1 cellular context compared by ENCODE assay signal in the genomic region with DNA sequence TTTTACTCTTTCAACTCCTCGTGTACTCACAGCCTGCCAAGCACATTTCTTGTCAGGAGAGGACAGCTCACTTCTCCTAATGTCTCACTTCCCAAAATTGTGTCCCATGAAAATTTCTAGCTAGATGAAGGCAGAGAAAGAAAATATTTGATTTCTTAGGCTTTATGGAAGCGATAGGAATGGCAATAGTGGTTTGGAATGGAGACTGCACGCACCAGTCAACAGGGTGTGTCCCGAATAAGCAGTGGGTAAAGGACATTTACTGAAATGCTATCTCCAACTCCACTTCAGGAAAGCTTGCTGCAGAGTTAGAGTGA.
A peak's percentile ranks its signal among the peaks of the same experiment; 100 is the strongest.
TF ChIP-seq lines count a peak whose summit lies in the region.

No MANE protein-coding gene starts in this region.

TF ChIP-seq in HepG2, 621 proteins besides CTCF, POLR2A, EP300 and RAD21 (continued from another document):
- TF ChIP-seq, protein P1, sequence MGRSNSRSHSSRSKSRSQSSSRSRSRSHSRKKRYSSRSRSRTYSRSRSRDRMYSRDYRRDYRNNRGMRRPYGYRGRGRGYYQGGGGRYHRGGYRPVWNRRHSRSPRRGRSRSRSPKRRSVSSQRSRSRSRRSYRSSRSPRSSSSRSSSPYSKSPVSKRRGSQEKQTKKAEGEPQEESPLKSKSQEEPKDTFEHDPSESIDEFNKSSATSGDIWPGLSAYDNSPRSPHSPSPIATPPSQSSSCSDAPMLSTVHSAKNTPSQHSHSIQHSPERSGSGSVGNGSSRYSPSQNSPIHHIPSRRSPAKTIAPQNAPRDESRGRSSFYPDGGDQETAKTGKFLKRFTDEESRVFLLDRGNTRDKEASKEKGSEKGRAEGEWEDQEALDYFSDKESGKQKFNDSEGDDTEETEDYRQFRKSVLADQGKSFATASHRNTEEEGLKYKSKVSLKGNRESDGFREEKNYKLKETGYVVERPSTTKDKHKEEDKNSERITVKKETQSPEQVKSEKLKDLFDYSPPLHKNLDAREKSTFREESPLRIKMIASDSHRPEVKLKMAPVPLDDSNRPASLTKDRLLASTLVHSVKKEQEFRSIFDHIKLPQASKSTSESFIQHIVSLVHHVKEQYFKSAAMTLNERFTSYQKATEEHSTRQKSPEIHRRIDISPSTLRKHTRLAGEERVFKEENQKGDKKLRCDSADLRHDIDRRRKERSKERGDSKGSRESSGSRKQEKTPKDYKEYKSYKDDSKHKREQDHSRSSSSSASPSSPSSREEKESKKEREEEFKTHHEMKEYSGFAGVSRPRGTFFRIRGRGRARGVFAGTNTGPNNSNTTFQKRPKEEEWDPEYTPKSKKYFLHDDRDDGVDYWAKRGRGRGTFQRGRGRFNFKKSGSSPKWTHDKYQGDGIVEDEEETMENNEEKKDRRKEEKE (IDR thresholded peaks at IDR 0.05) = no peak
- no peak for TF ChIP-seq PLRG1 (conservative IDR thresholded peaks at IDR 0.05)
- TF ChIP-seq ZSCAN22 (CRISPR knock-in tag; IDR thresholded peaks at IDR 0.05) = no peak
- TF ChIP-seq MEF2D (CRISPR knock-in tag; IDR thresholded peaks at IDR 0.05) = 0 out of 2 replicates have a peak, but pooled peaks have one; percentile 35
- TF ChIP-seq POLR2AphosphoS5 (IDR thresholded peaks at IDR 0.05; ENCODE audit: low read depth, low read length) = peak; percentile 64; the same call in 1 of the 2 replicates
- TF ChIP-seq, protein P2, sequence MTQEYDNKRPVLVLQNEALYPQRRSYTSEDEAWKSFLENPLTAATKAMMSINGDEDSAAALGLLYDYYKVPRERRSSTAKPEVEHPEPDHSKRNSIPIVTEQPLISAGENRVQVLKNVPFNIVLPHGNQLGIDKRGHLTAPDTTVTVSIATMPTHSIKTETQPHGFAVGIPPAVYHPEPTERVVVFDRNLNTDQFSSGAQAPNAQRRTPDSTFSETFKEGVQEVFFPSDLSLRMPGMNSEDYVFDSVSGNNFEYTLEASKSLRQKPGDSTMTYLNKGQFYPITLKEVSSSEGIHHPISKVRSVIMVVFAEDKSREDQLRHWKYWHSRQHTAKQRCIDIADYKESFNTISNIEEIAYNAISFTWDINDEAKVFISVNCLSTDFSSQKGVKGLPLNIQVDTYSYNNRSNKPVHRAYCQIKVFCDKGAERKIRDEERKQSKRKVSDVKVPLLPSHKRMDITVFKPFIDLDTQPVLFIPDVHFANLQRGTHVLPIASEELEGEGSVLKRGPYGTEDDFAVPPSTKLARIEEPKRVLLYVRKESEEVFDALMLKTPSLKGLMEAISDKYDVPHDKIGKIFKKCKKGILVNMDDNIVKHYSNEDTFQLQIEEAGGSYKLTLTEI (CRISPR knock-in tag; conservative IDR thresholded peaks at IDR 0.05) = no peak
- TF ChIP-seq FOSL1 (CRISPR knock-in tag; IDR thresholded peaks at IDR 0.05; ENCODE audit: borderline replicate concordance) = no peak
- TF ChIP-seq, protein P3, sequence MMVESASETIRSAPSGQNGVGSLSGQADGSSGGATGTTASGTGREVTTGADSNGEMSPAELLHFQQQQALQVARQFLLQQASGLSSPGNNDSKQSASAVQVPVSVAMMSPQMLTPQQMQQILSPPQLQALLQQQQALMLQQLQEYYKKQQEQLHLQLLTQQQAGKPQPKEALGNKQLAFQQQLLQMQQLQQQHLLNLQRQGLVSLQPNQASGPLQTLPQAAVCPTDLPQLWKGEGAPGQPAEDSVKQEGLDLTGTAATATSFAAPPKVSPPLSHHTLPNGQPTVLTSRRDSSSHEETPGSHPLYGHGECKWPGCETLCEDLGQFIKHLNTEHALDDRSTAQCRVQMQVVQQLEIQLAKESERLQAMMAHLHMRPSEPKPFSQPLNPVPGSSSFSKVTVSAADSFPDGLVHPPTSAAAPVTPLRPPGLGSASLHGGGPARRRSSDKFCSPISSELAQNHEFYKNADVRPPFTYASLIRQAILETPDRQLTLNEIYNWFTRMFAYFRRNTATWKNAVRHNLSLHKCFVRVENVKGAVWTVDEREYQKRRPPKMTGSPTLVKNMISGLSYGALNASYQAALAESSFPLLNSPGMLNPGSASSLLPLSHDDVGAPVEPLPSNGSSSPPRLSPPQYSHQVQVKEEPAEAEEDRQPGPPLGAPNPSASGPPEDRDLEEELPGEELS (CRISPR knock-in tag; IDR thresholded peaks at IDR 0.05) = no peak
- no peak for TF ChIP-seq RARG (CRISPR knock-in tag; IDR thresholded peaks at IDR 0.05; ENCODE audit: low read depth)
- TF ChIP-seq ZNF101 (CRISPR knock-in tag; IDR thresholded peaks at IDR 0.05; ENCODE audit: borderline replicate concordance, low read depth) = no peak
- TF ChIP-seq WIZ (CRISPR knock-in tag; IDR thresholded peaks at IDR 0.05) = no peak
- no peak for TF ChIP-seq ZNF776 (CRISPR knock-in tag; IDR thresholded peaks at IDR 0.05)
- no peak for TF ChIP-seq SSRP1 (CRISPR knock-in tag; IDR thresholded peaks at IDR 0.05)
- TF ChIP-seq HDAC1 (CRISPR knock-in tag; IDR thresholded peaks at IDR 0.05) = no peak
- TF ChIP-seq PITX1 (CRISPR knock-in tag; IDR thresholded peaks at IDR 0.05) = no peak
- TF ChIP-seq KLF9 (CRISPR knock-in tag; IDR thresholded peaks at IDR 0.05; ENCODE audit: low read depth) = no peak
- TF ChIP-seq PRMT3 (CRISPR knock-in tag; IDR thresholded peaks at IDR 0.05; ENCODE audit: borderline replicate concordance, low read depth) = no peak
- no peak for TF ChIP-seq ZNF558 (CRISPR knock-in tag; IDR thresholded peaks at IDR 0.05; ENCODE audit: borderline replicate concordance)
- no peak for TF ChIP-seq ZNF619 (CRISPR knock-in tag; IDR thresholded peaks at IDR 0.05)
- TF ChIP-seq ZNF501 (CRISPR knock-in tag; IDR thresholded peaks at IDR 0.05) = peak; percentile 49
- TF ChIP-seq THYN1 (CRISPR knock-in tag; IDR thresholded peaks at IDR 0.05; ENCODE audit: borderline replicate concordance, low read depth) = no peak
- TF ChIP-seq MTA3 (CRISPR knock-in tag; IDR thresholded peaks at IDR 0.05) = no peak
- no peak for TF ChIP-seq FOXM1 (CRISPR knock-in tag; IDR thresholded peaks at IDR 0.05)
- no peak for TF ChIP-seq LCORL (IDR thresholded peaks at IDR 0.05)
- 0 out of 2 replicates have a peak, but pooled peaks have one; percentile 50 for TF ChIP-seq LCORL (CRISPR knock-in tag; IDR thresholded peaks at IDR 0.05)
- no peak for TF ChIP-seq SMYD3 (CRISPR knock-in tag; IDR thresholded peaks at IDR 0.05)
- TF ChIP-seq ZNF83 (CRISPR knock-in tag; IDR thresholded peaks at IDR 0.05; ENCODE audit: borderline replicate concordance) = no peak
- TF ChIP-seq, protein P4, sequence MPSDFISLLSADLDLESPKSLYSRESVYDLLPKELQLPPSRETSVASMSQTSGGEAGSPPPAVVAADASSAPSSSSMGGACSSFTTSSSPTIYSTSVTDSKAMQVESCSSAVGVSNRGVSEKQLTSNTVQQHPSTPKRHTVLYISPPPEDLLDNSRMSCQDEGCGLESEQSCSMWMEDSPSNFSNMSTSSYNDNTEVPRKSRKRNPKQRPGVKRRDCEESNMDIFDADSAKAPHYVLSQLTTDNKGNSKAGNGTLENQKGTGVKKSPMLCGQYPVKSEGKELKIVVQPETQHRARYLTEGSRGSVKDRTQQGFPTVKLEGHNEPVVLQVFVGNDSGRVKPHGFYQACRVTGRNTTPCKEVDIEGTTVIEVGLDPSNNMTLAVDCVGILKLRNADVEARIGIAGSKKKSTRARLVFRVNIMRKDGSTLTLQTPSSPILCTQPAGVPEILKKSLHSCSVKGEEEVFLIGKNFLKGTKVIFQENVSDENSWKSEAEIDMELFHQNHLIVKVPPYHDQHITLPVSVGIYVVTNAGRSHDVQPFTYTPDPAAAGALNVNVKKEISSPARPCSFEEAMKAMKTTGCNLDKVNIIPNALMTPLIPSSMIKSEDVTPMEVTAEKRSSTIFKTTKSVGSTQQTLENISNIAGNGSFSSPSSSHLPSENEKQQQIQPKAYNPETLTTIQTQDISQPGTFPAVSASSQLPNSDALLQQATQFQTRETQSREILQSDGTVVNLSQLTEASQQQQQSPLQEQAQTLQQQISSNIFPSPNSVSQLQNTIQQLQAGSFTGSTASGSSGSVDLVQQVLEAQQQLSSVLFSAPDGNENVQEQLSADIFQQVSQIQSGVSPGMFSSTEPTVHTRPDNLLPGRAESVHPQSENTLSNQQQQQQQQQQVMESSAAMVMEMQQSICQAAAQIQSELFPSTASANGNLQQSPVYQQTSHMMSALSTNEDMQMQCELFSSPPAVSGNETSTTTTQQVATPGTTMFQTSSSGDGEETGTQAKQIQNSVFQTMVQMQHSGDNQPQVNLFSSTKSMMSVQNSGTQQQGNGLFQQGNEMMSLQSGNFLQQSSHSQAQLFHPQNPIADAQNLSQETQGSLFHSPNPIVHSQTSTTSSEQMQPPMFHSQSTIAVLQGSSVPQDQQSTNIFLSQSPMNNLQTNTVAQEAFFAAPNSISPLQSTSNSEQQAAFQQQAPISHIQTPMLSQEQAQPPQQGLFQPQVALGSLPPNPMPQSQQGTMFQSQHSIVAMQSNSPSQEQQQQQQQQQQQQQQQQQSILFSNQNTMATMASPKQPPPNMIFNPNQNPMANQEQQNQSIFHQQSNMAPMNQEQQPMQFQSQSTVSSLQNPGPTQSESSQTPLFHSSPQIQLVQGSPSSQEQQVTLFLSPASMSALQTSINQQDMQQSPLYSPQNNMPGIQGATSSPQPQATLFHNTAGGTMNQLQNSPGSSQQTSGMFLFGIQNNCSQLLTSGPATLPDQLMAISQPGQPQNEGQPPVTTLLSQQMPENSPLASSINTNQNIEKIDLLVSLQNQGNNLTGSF (CRISPR knock-in tag; IDR thresholded peaks at IDR 0.05) = no peak
- no peak for TF ChIP-seq ZNF234 (CRISPR knock-in tag; conservative IDR thresholded peaks at IDR 0.05)
- no peak for TF ChIP-seq AHR (CRISPR knock-in tag; IDR thresholded peaks at IDR 0.05)
- no peak for TF ChIP-seq CHCHD3 (CRISPR knock-in tag; IDR thresholded peaks at IDR 0.05)
- TF ChIP-seq, protein P5, sequence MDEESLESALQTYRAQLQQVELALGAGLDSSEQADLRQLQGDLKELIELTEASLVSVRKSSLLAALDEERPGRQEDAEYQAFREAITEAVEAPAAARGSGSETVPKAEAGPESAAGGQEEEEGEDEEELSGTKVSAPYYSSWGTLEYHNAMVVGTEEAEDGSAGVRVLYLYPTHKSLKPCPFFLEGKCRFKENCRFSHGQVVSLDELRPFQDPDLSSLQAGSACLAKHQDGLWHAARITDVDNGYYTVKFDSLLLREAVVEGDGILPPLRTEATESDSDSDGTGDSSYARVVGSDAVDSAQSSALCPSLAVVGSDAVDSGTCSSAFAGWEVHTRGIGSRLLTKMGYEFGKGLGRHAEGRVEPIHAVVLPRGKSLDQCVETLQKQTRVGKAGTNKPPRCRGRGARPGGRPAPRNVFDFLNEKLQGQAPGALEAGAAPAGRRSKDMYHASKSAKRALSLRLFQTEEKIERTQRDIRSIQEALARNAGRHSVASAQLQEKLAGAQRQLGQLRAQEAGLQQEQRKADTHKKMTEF (CRISPR knock-in tag; IDR thresholded peaks at IDR 0.05) = no peak
- TF ChIP-seq, protein P6, sequence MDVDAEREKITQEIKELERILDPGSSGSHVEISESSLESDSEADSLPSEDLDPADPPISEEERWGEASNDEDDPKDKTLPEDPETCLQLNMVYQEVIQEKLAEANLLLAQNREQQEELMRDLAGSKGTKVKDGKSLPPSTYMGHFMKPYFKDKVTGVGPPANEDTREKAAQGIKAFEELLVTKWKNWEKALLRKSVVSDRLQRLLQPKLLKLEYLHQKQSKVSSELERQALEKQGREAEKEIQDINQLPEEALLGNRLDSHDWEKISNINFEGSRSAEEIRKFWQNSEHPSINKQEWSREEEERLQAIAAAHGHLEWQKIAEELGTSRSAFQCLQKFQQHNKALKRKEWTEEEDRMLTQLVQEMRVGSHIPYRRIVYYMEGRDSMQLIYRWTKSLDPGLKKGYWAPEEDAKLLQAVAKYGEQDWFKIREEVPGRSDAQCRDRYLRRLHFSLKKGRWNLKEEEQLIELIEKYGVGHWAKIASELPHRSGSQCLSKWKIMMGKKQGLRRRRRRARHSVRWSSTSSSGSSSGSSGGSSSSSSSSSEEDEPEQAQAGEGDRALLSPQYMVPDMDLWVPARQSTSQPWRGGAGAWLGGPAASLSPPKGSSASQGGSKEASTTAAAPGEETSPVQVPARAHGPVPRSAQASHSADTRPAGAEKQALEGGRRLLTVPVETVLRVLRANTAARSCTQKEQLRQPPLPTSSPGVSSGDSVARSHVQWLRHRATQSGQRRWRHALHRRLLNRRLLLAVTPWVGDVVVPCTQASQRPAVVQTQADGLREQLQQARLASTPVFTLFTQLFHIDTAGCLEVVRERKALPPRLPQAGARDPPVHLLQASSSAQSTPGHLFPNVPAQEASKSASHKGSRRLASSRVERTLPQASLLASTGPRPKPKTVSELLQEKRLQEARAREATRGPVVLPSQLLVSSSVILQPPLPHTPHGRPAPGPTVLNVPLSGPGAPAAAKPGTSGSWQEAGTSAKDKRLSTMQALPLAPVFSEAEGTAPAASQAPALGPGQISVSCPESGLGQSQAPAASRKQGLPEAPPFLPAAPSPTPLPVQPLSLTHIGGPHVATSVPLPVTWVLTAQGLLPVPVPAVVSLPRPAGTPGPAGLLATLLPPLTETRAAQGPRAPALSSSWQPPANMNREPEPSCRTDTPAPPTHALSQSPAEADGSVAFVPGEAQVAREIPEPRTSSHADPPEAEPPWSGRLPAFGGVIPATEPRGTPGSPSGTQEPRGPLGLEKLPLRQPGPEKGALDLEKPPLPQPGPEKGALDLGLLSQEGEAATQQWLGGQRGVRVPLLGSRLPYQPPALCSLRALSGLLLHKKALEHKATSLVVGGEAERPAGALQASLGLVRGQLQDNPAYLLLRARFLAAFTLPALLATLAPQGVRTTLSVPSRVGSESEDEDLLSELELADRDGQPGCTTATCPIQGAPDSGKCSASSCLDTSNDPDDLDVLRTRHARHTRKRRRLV (CRISPR knock-in tag; IDR thresholded peaks at IDR 0.05) = no peak
- TF ChIP-seq NR2F2 (IDR thresholded peaks at IDR 0.05; ENCODE audit: borderline replicate concordance, low read depth) = no peak
- TF ChIP-seq, protein P7, sequence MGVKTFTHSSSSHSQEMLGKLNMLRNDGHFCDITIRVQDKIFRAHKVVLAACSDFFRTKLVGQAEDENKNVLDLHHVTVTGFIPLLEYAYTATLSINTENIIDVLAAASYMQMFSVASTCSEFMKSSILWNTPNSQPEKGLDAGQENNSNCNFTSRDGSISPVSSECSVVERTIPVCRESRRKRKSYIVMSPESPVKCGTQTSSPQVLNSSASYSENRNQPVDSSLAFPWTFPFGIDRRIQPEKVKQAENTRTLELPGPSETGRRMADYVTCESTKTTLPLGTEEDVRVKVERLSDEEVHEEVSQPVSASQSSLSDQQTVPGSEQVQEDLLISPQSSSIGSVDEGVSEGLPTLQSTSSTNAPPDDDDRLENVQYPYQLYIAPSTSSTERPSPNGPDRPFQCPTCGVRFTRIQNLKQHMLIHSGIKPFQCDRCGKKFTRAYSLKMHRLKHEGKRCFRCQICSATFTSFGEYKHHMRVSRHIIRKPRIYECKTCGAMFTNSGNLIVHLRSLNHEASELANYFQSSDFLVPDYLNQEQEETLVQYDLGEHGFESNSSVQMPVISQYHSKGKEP (CRISPR knock-in tag; IDR thresholded peaks at IDR 0.05) = no peak
- no peak for TF ChIP-seq ETV6 (CRISPR knock-in tag; conservative IDR thresholded peaks at IDR 0.05)
- no peak for TF ChIP-seq HMGA1 (CRISPR knock-in tag; conservative IDR thresholded peaks at IDR 0.05)
- TF ChIP-seq MIER2 (CRISPR knock-in tag; IDR thresholded peaks at IDR 0.05) = no peak
- no peak for TF ChIP-seq RBFOX2 (IDR thresholded peaks at IDR 0.05; ENCODE audit: low read depth, low read length)
- no peak for TF ChIP-seq SP5 (CRISPR knock-in tag; IDR thresholded peaks at IDR 0.05; ENCODE audit: borderline replicate concordance, low read depth)
- no peak for TF ChIP-seq U2AF2 (IDR thresholded peaks at IDR 0.05; ENCODE audit: low read depth, low read length)
- 0 out of 2 replicates have a peak, but pooled peaks have one; percentile 11 for TF ChIP-seq ELF3 (CRISPR knock-in tag; IDR thresholded peaks at IDR 0.05)
- no peak for TF ChIP-seq KDM1A (CRISPR knock-in tag; IDR thresholded peaks at IDR 0.05)
- TF ChIP-seq ARNTL (CRISPR knock-in tag; IDR thresholded peaks at IDR 0.05) = no peak
- TF ChIP-seq ZMYM3 (CRISPR knock-in tag; IDR thresholded peaks at IDR 0.05) = no peak
- no peak for TF ChIP-seq AKAP8 (CRISPR knock-in tag; IDR thresholded peaks at IDR 0.05)
- no peak for TF ChIP-seq ZMYM2 (CRISPR knock-in tag; IDR thresholded peaks at IDR 0.05)
